19 cellular contexts compared by ENCODE assay signal in genomic region chr2:126635281-126635680, GRCh38. TPM values are rescaled to one million over a fixed set of nuclear protein-coding genes. Genes with fewer than 3 reads are reported as not detected.
DNase-seq lines count a peak whose midpoint lies in the region; ATAC-seq and TF ChIP-seq lines count a peak whose summit lies in the region.
"Had no signal": no experiment of that assay in that cellular context is flagged by ENCODE, and none has a peak within 500 bp of the region (broad histone marks: within the 10 kb centered on the region; RNA-seq: fewer than 3 reads in every experiment).

No MANE protein-coding gene starts in this region.

- H3K4me3 ChIP-seq in coronary artery (no peak overlapping the region), aorta (ENCODE audit: low read length in 2 of 2) (no peak overlapping the region)
- H3K4me3 ChIP-seq: PC-9, suprapubic skin had no signal

- H3K9me3 ChIP-seq in aorta (ENCODE audit: control insufficient read depth, low read length) = no peaks in the 10 kb centered on the region
- H3K9me3 ChIP-seq: SK-N-SH, suprapubic skin had no signal

- 58 to 60% methylated on average over 1 of the region's 1 CpG for whole genome bisulfite sequencing in aorta, 2 donors

- no peak for TF ChIP-seq CTCF in coronary artery (IDR thresholded peaks at IDR 0.05)

- no peak for DNase-seq in Right ventricle myocardium superior
- no peak for DNase-seq in cardiac septum (ENCODE audit: low spot score)
- DNase-seq in coronary artery (ENCODE audit: low spot score) = peak; percentile 62
- DNase-seq in left lobe of liver (ENCODE audit: low spot score) = no peak
- no peak for DNase-seq in aorta
- DNase-seq in KG1 (lab: John Stamatoyannopoulos, UW) = no peak
- no peak for DNase-seq in islet precursor cell
- DNase-seq: activated CD4-positive, alpha-beta T cell treated with anti-CD3 and anti-CD28 coated beads, Interleukin-2, amount 10 ng/mL, durations not matched to agents 7 days and 5 days; activated naive CD8-positive, alpha-beta T cell treated with anti-CD3 and anti-CD28 coated beads for 36 hours; activated T-cell treated with anti-CD3 and anti-CD28 coated beads, Interleukin-2, amount 50 U/mL, for 24 hours; glutamatergic neuron; NCI-H1930; NCI-H524 treated with DMSO at 0.1 percent for 48 hours; nephron progenitor cell; PC-9; SK-N-SH; stimulated activated CD4-positive, alpha-beta T cell treated with anti-CD3 and anti-CD28 coated beads, Interleukin-4, amount 100 ng/mL, for 1 hour had no signal

- intact Hi-C loops in Right ventricle myocardium superior (cut with DNase I) = no loop called here
- intact Hi-C loops in cardiac septum (cut with DNase I) = no loop called here
- intact Hi-C loops in aorta (cut with DNase I) = no loop called here

- H3K36me3 ChIP-seq in aorta (ENCODE audit: control insufficient read depth in 1 of 2, insufficient read depth in 2 of 2, low read length in 1 of 2) = no peaks in the 10 kb centered on the region
- H3K36me3 ChIP-seq: suprapubic skin had no signal

- H3K27ac ChIP-seq in coronary artery (no peak overlapping the region), aorta (ENCODE audit: low read depth in 1 of 2, low read length in 2 of 2) (no peak overlapping the region)
- H3K27ac ChIP-seq: PC-9, suprapubic skin had no signal

- no peaks in the 10 kb centered on the region for H3K4me1 ChIP-seq in aorta (ENCODE audit: control insufficient read depth in 1 of 2, insufficient read depth in 2 of 2, low read length in 2 of 2)
- H3K4me1 ChIP-seq: suprapubic skin had no signal

- H3K27me3 ChIP-seq in aorta (ENCODE audit: control insufficient read depth in 1 of 2, insufficient read depth in 2 of 2, low read length in 1 of 2) = no peaks in the 10 kb centered on the region
- H3K27me3 ChIP-seq: suprapubic skin had no signal

- ATAC-seq in Right ventricle myocardium superior (ENCODE audit: poor library complexity) = peak; percentile 87
- peak; percentile 54 for ATAC-seq in left lobe of liver
- peak; percentile 33 for ATAC-seq in aorta (ENCODE audit: low FRiP score)
- ATAC-seq in GM19328 (IDR thresholded peaks at IDR 0.05; ENCODE audit: unreplicated experiment) = no peak

RNA-seq across cellular contexts. Expression of gene GYPC, which starts 20.7 kb away (rescaled TPM):
- total RNA-seq in Right ventricle myocardium superior (111 TPM), cardiac septum (113 TPM), left lobe of liver (4.3 TPM), aorta (10 to 100 TPM; 79.5 to 91.2 TPM)
- polyA plus RNA-seq in aorta = 100 to 1,000 TPM; 118 to 173 TPM
- total RNA-seq: PC-9 had no signal
- polyA plus RNA-seq: SK-N-SH had no signal

Comparison
In these comparisons a context has a peak if more than half of its experiments do, and no peak if none do; other contexts are left out.
1. RNA of gene GYPC, which starts 20.7 kb away (total RNA-seq): 113 TPM in cardiac septum (single experiment), 111 TPM in Right ventricle myocardium superior (single experiment) and 79.5 to 91.2 TPM in aorta; 4.3 TPM in left lobe of liver (single experiment); every median in the first group is over 10 times any median in the second.